In the genomic region with DNA sequence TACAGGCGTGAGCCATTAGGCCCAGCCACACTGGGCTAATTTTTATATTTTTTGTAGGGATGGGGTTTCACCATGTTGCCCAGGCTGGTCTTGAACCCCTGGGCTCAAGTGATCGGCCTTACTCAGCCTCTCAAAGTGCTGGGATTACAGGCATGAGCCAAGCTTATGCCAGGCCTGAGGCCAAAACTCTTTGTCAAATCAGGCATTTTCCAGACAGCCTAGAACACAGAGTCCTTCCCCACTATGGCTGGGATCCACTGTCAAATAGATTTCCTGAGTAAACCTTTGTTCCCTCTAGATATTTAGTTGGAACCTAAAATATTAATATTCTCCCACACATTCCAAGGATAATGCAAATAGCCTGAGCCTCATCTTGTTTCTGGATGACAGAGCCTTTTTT, we compare ENCODE assay signal across 25 cellular contexts.
"Had no signal": no experiment of that assay in that cellular context is flagged by ENCODE, and none has a peak within 500 bp of the region (broad histone marks: within the 10 kb centered on the region; RNA-seq: fewer than 3 reads in every experiment).

No MANE protein-coding gene starts in this region.

- H3K4me3 ChIP-seq: colonic mucosa, dorsolateral prefrontal cortex, hepatocyte, left lung, upper lobe of left lung had no signal

- H3K9me3 ChIP-seq: colonic mucosa, left lung, upper lobe of left lung had no signal

- H3K36me3 ChIP-seq: colonic mucosa, upper lobe of left lung had no signal

- ATAC-seq: activated CD4-positive, alpha-beta T cell treated with anti-CD3 and anti-CD28 coated beads for 36 hours; activated T-cell treated with anti-CD3 and anti-CD28 coated beads, Interleukin-2, amount 50 U/mL, for 4 hours; effector memory CD8-positive, alpha-beta T cell; esophagus mucosa; left lung; natural killer cell; stimulated activated memory B cell treated with anti-CD40 and anti-IgM and Interleukin-4, amounts not matched to agents 10 μg/mL and 1 μg/mL and 100 μg/mL, for 72 hours had no signal

- H3K4me1 ChIP-seq: colonic mucosa, left lung, upper lobe of left lung had no signal

- H3K4me2 ChIP-seq: hepatocyte had no signal

- H3K27me3 Mint-ChIP-seq: activated B cell treated with CpG ODN at 0.5 μM for 24 hours; activated CD4-positive, alpha-beta T cell treated with anti-CD3 and anti-CD28 coated beads for 36 hours; activated naive CD8-positive, alpha-beta T cell treated with anti-CD3 and anti-CD28 coated beads for 36 hours; effector memory CD8-positive, alpha-beta T cell; progenitor cell of endocrine pancreas; stimulated activated memory B cell treated with anti-CD40 and anti-IgM and Interleukin-4, amounts not matched to agents 10 μg/mL and 1 μg/mL and 100 μg/mL, for 72 hours had no signal

- H3K27ac ChIP-seq: colonic mucosa, dorsolateral prefrontal cortex, hepatocyte, left lung, upper lobe of left lung had no signal

- H3K27ac Mint-ChIP-seq: activated B cell treated with CpG ODN at 0.5 μM for 24 hours; activated CD4-positive, alpha-beta T cell treated with anti-CD3 and anti-CD28 coated beads for 36 hours; activated naive CD8-positive, alpha-beta T cell treated with anti-CD3 and anti-CD28 coated beads for 36 hours; activated T-helper 2 cell treated with anti-CD3 and anti-CD28 coated beads, Interferon-gamma antibody, Interleukin-2, Interleukin-4, amounts not matched to agents 10 μg/mL and 5 μg/mL and 100 μg/mL, durations not matched to agents 14 hours and 24 hours and 36 hours; effector memory CD8-positive, alpha-beta T cell; immature natural killer cell; mesothelial cell of epicardium; natural killer cell; progenitor cell of endocrine pancreas; stimulated activated memory B cell treated with anti-CD40 and anti-IgM and Interleukin-4, amounts not matched to agents 10 μg/mL and 1 μg/mL and 100 μg/mL, for 72 hours; T-helper 1 cell treated with Interleukin-12 subunit alpha and Interleukin-12 subunit beta and Interleukin-4 antibody, amounts not matched to agents 30 μg/mL and 1 μg/mL, for 36 hours had no signal

- H3K27me3 ChIP-seq: colonic mucosa, dorsolateral prefrontal cortex, hepatocyte, left lung, upper lobe of left lung had no signal

- H3K9me3 Mint-ChIP-seq: activated B cell treated with CpG ODN at 0.5 μM for 24 hours; activated naive CD8-positive, alpha-beta T cell treated with anti-CD3 and anti-CD28 coated beads for 36 hours; activated T-cell treated with anti-CD3 and anti-CD28 coated beads, Interleukin-2, amount 50 U/mL, for 4 hours; activated T-helper 2 cell treated with anti-CD3 and anti-CD28 coated beads, Interferon-gamma antibody, Interleukin-2, Interleukin-4, amounts not matched to agents 10 μg/mL and 5 μg/mL and 100 μg/mL, durations not matched to agents 14 hours and 24 hours and 36 hours; effector memory CD8-positive, alpha-beta T cell; immature natural killer cell; mesothelial cell of epicardium; natural killer cell; stimulated activated memory B cell treated with anti-CD40 and anti-IgM and Interleukin-4, amounts not matched to agents 10 μg/mL and 1 μg/mL and 100 μg/mL, for 72 hours; T-helper 1 cell treated with Interleukin-12 subunit alpha and Interleukin-12 subunit beta and Interleukin-4 antibody, amounts not matched to agents 30 μg/mL and 1 μg/mL, for 36 hours had no signal

- H2AFZ ChIP-seq: hepatocyte had no signal

- H3K4me3 Mint-ChIP-seq: activated B cell treated with CpG ODN at 0.5 μM for 24 hours; activated CD4-positive, alpha-beta T cell treated with anti-CD3 and anti-CD28 coated beads for 36 hours; activated naive CD8-positive, alpha-beta T cell treated with anti-CD3 and anti-CD28 coated beads for 36 hours; activated T-cell treated with anti-CD3 and anti-CD28 coated beads, Interleukin-2, amount 50 U/mL, for 4 hours; effector memory CD8-positive, alpha-beta T cell; immature natural killer cell; mesothelial cell of epicardium; natural killer cell; stimulated activated memory B cell treated with anti-CD40 and anti-IgM and Interleukin-4, amounts not matched to agents 10 μg/mL and 1 μg/mL and 100 μg/mL, for 72 hours; T-helper 1 cell treated with Interleukin-12 subunit alpha and Interleukin-12 subunit beta and Interleukin-4 antibody, amounts not matched to agents 30 μg/mL and 1 μg/mL, for 36 hours had no signal

- H3K36me3 Mint-ChIP-seq: activated naive CD8-positive, alpha-beta T cell treated with anti-CD3 and anti-CD28 coated beads for 36 hours; mesothelial cell of epicardium; natural killer cell had no signal

- H3K4me1 Mint-ChIP-seq: activated B cell treated with CpG ODN at 0.5 μM for 24 hours; immature natural killer cell; natural killer cell; stimulated activated memory B cell treated with anti-CD40 and anti-IgM and Interleukin-4, amounts not matched to agents 10 μg/mL and 1 μg/mL and 100 μg/mL, for 72 hours had no signal

- DNase-seq: activated B cell treated with CpG ODN at 0.5 μM for 24 hours; activated CD4-positive, alpha-beta T cell treated with anti-CD3 and anti-CD28 coated beads for 36 hours; activated CD4-positive, alpha-beta T cell treated with anti-CD3 and anti-CD28 coated beads, Interleukin-2, amount 50 U/mL, for 4 hours; activated CD8-positive, alpha-beta memory T cell treated with anti-CD3 and anti-CD28 coated beads, Interleukin-2, amount 50 U/mL, for 48 hours; activated naive CD4-positive, alpha-beta T cell; activated naive CD8-positive, alpha-beta T cell treated with anti-CD3 and anti-CD28 coated beads for 36 hours; activated T-cell treated with anti-CD3 and anti-CD28 coated beads, Interleukin-2, amount 50 U/mL, for 4 hours; caudate nucleus; colonic mucosa; dorsolateral prefrontal cortex; effector memory CD8-positive, alpha-beta T cell; immature natural killer cell; left lung; mammary epithelial cell; natural killer cell; stimulated activated CD4-positive, alpha-beta T cell treated with anti-CD3 and anti-CD28 coated beads, Interleukin-1b, Interleukin-23, amount 100 ng/mL, for 48 hours; T1000; upper lobe of left lung had no signal
